ENCODE assay signal across 14 cellular contexts in the genomic region with DNA sequence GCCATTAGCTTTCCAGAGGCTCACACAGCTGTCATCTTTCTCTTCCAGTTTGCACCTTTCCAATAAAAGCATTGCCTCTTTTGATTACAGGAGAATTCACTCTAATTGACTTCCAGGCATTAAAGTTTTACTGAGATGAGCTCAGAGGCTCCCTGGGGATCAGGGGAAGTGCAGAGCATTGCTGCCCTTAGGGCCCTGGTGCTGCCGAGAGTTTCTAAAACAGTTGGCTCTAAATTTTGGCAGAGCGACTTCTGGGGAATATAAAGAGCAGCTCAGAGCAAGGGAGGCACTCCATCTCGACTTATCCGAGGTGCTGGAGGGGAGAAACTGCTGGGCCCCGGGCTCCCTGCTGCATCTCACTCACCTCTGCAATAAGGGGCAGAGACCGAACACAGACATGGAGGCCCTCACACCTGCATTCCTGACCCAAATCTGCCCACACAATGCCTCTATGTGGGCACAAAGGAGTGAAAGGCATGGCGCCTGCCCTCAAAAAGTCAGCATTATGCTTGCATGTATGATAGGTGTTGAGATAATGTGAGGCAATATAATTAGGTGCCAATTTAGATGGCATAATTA.
DNase-seq lines count a peak whose midpoint lies in the region; ATAC-seq and TF ChIP-seq lines count a peak whose summit lies in the region.
"Had no signal": no experiment of that assay in that cellular context is flagged by ENCODE, and none has a peak within 500 bp of the region (broad histone marks: within the 10 kb centered on the region; RNA-seq: fewer than 3 reads in every experiment).

No MANE protein-coding gene starts in this region.

- H3K4me1 ChIP-seq in BE2C, result no peaks in the 10 kb centered on the region

- H3K27me3 Mint-ChIP-seq in HFFc6 (ENCODE audit: insufficient read depth) (no peaks in the 10 kb centered on the region), nephron progenitor cell (ENCODE audit: low read depth, poor library complexity) (no peaks in the 10 kb centered on the region)

- H3K36me3 Mint-ChIP-seq in HFFc6 (ENCODE audit: low read depth), result no peaks in the 10 kb centered on the region
- no peaks in the 10 kb centered on the region for H3K36me3 Mint-ChIP-seq in nephron progenitor cell (ENCODE audit: low read depth)

- no peaks in the 10 kb centered on the region for H3K36me3 ChIP-seq in BE2C

- H3K27me3 ChIP-seq in BE2C, result no peaks in the 10 kb centered on the region

- ATAC-seq in esophagus mucosa, result no peak
- ATAC-seq: A549, HepG2 had no signal

- H3K4me3 Mint-ChIP-seq in HFFc6 (0 out of 2 replicates have a peak overlapping the region, but pooled peaks have one; percentile 16), nephron progenitor cell (no peak overlapping the region)

- H3K4me1 Mint-ChIP-seq in HFFc6 (ENCODE audit: low read depth), result peaks cover 52% of the 10 kb centered on the region
- no peaks in the 10 kb centered on the region for H3K4me1 Mint-ChIP-seq in nephron progenitor cell

- H3K9me3 Mint-ChIP-seq in HFFc6 (no peaks in the 10 kb centered on the region), nephron progenitor cell (no peaks in the 10 kb centered on the region)

- DNase-seq in BE2C, result peak; percentile 27
- no peak for DNase-seq in HFFc6
- DNase-seq in choroid plexus epithelial cell (ENCODE audit: low read depth), result peak; percentile 15
- no peak for DNase-seq in nephron progenitor cell
- DNase-seq in NCI-H187 (lab: John Stamatoyannopoulos, UW), result no peak
- no peak for DNase-seq in NCI-H2196 treated with DMSO at 0.1 percent for 48 hours (lab: John Stamatoyannopoulos, UW; ENCODE audit: unreplicated experiment)
- no peak for DNase-seq in NOMO-1 treated with dmso at 0.1 percent for 144 hours (lab: John Stamatoyannopoulos, UW; ENCODE audit: unreplicated experiment)
- DNase-seq: DMS53, NCI-H1930, NCI-H524 treated with DMSO at 0.1 percent for 48 hours, SK-N-SH had no signal

- H3K4me3 ChIP-seq in BE2C (ENCODE audit: low read depth, low read length) (no peak overlapping the region), choroid plexus epithelial cell (ENCODE audit: low read depth, low read length) (no peak overlapping the region)
- H3K4me3 ChIP-seq: A549 had no signal

- TF ChIP-seq CTCF in BE2C (IDR thresholded peaks at IDR 0.05; ENCODE audit: low read depth, low read length) (no peak), HFFc6 (IDR thresholded peaks at IDR 0.05) (no peak), choroid plexus epithelial cell (conservative IDR thresholded peaks at IDR 0.05; ENCODE audit: low read depth, low read length) (no peak), nephron progenitor cell (IDR thresholded peaks at IDR 0.05) (no peak)

- H3K27ac Mint-ChIP-seq in HFFc6 (no peak overlapping the region), nephron progenitor cell (peak overlapping the region; percentile 23)

- H3K9me3 ChIP-seq in BE2C, result no peaks in the 10 kb centered on the region
- H3K9me3 ChIP-seq: A549, SK-N-SH had no signal

Comparison
In these comparisons a context has a peak if more than half of its experiments do, and no peak if none do; other contexts are left out.
1. DNase-seq: peak in BE2C (single experiment) and choroid plexus epithelial cell (single experiment); none in HFFc6 (single experiment), nephron progenitor cell (single experiment), NCI-H187 (0 of 2), NCI-H2196 treated with DMSO at 0.1 percent for 48 hours (single experiment) and NOMO-1 treated with dmso at 0.1 percent for 144 hours (single experiment).